1 cellular context compared by ENCODE assay signal in genomic region chr18:50986360-50987087, GRCh38.
TF ChIP-seq lines count a peak whose summit lies in the region.

No MANE protein-coding gene starts in this region.

TF ChIP-seq in HepG2, 621 proteins besides CTCF, POLR2A, EP300 and RAD21:
- TF ChIP-seq ATF7 (IDR thresholded peaks at IDR 0.05) (peak; percentile 54), ATF7 (CRISPR knock-in tag; IDR thresholded peaks at IDR 0.05) (no peak), TRAFD1 (CRISPR knock-in tag; IDR thresholded peaks at IDR 0.05; ENCODE audit: borderline replicate concordance) (no peak)
